ENCODE assay signal across 23 cellular contexts in the genomic region with DNA sequence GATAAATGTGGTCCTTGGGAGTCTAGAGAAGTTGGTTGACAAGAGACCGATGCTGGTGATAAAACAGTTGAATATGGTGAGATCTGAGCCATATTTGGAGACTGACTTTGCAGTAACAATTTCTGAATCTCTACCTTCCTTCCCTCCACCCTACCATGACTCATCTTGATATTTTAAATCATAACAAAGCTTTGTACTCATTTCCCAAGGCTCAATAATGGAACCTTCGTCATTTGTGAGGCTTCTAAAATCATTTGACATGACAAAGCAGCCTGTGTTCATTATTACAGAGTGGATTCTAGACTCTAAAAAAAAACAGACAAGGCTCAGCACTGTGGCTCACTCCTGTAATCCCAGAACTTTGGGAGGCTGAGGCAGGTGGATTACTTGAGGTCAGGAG. TPM values are rescaled to one million over a fixed set of nuclear protein-coding genes. Genes with fewer than 3 reads are reported as not detected.
A peak's percentile ranks its signal among the peaks of the same experiment; 100 is the strongest.
DNase-seq lines count a peak whose midpoint lies in the region; ATAC-seq and TF ChIP-seq lines count a peak whose summit lies in the region.
"Had no signal": no experiment of that assay in that cellular context is flagged by ENCODE, and none has a peak within 500 bp of the region (broad histone marks: within the 10 kb centered on the region; RNA-seq: fewer than 3 reads in every experiment).

No MANE protein-coding gene starts in this region.

- intact Hi-C loops in lower leg skin (cut with DNase I; ENCODE audit: low total_unique reads) (no loop called here), stomach (cut with DNase I; ENCODE audit: low total_unique reads) (no loop called here)

- TF ChIP-seq EP300 in stomach (IDR thresholded peaks at IDR 0.05), result no peak

- no peaks in the 10 kb centered on the region for H3K4me1 Mint-ChIP-seq in type B pancreatic cell (ENCODE audit: unreplicated experiment)
- H3K4me1 Mint-ChIP-seq: IgD-negative memory B cell had no signal

- H3K27ac ChIP-seq in foreskin keratinocyte (no peak overlapping the region), stomach (no peak overlapping the region)
- H3K27ac ChIP-seq: PC-9, SJCRH30 had no signal

- H3K27me3 Mint-ChIP-seq in type B pancreatic cell, result peaks cover 12% of the 10 kb centered on the region

- 79 to 84% methylated on average over 2 of the region's 2 CpGs for WGBS in lower leg skin, 2 donors
- WGBS in stomach, 5 donors, result 82 to 89% (median 85%) methylated on average over 2 of the region's 2 CpGs

- H3K4me1 ChIP-seq in foreskin keratinocyte, result no peaks in the 10 kb centered on the region
- H3K4me1 ChIP-seq in stomach, result no peaks in the 10 kb centered on the region
- H3K4me1 ChIP-seq: BE2C, SJCRH30 had no signal

- no peaks in the 10 kb centered on the region for H3K36me3 Mint-ChIP-seq in type B pancreatic cell
- H3K36me3 Mint-ChIP-seq: IgD-negative memory B cell had no signal

- H3K4me3 ChIP-seq in lower leg skin (ENCODE audit: low read depth, poor library complexity, severe bottlenecking) (no peak overlapping the region), stomach (no peak overlapping the region)
- H3K4me3 ChIP-seq: GM12878, PC-9, SJCRH30 had no signal

- peak; percentile 33 for DNase-seq in HCEC 1CT
- peak; percentile 88 for DNase-seq in SK-MEL-5 (ENCODE audit: low read depth, low spot score)
- peak; percentile 17 to 44 for DNase-seq in foreskin keratinocyte
- no peak for DNase-seq in lower leg skin (ENCODE audit: low spot score in 2 of 2)
- DNase-seq in type B pancreatic cell (ENCODE audit: extremely low spot score, unreplicated experiment), result no peak
- no peak for DNase-seq in MV-4-11 (lab: John Stamatoyannopoulos, UW)
- no peak for DNase-seq in stomach
- DNase-seq: BE2C; CD4-positive, alpha-beta T cell; GDM1; H9; Kasumi-1; NCI-H1417; NCI-H1930; NCI-H2171; NCI-H510A; NCI-H82; PC-9; SJCRH30 had no signal

- no peak overlapping the region for H3K4me3 Mint-ChIP-seq in type B pancreatic cell
- H3K4me3 Mint-ChIP-seq: CD4-positive, alpha-beta T cell; H9; IgD-negative memory B cell had no signal

- no peak for ATAC-seq in foreskin keratinocyte
- ATAC-seq: GM12878 had no signal

- H3K27me3 ChIP-seq in foreskin keratinocyte, result no peaks in the 10 kb centered on the region
- no peaks in the 10 kb centered on the region for H3K27me3 ChIP-seq in stomach
- H3K27me3 ChIP-seq: BE2C, SJCRH30 had no signal

- no peaks in the 10 kb centered on the region for H3K36me3 ChIP-seq in stomach
- H3K36me3 ChIP-seq: BE2C, SJCRH30 had no signal

- H3K9me3 ChIP-seq in stomach, result no peaks in the 10 kb centered on the region
- H3K9me3 ChIP-seq: BE2C, SJCRH30 had no signal

- TF ChIP-seq POLR2A in lower leg skin (IDR thresholded peaks at IDR 0.05), result no peak
- TF ChIP-seq POLR2A in stomach (IDR thresholded peaks at IDR 0.05), result no peak

- H3K27ac Mint-ChIP-seq in type B pancreatic cell, result no peak overlapping the region
- H3K27ac Mint-ChIP-seq: CD4-positive, alpha-beta T cell; H9; IgD-negative memory B cell had no signal

- no peak for TF ChIP-seq CTCF in foreskin keratinocyte (conservative IDR thresholded peaks at IDR 0.05)
- no peak for TF ChIP-seq CTCF in lower leg skin (IDR thresholded peaks at IDR 0.05)
- TF ChIP-seq CTCF in type B pancreatic cell (conservative IDR thresholded peaks at IDR 0.05), result no peak
- TF ChIP-seq CTCF in stomach (IDR thresholded peaks at IDR 0.05), result no peak

- peaks cover 4% of the 10 kb centered on the region for H3K9me3 Mint-ChIP-seq in type B pancreatic cell
- H3K9me3 Mint-ChIP-seq: CD4-positive, alpha-beta T cell had no signal

- in situ Hi-C loops in SK-MEL-5 (cut with HindIII; ENCODE audit: low pct_unique_long_range_greater_than_20kb, low sequenced_read_pairs), result no loop called here

RNA-seq across cellular contexts. Expression of a gene that starts 38.5 kb away (rescaled TPM):
- total RNA-seq in SK-MEL-5 (2014; rRNA removed; shearing (Covaris generic)), result 21.4 and 23.1 TPM in 2 replicates
- polyA plus RNA-seq in SK-MEL-5 (2015; cell fraction: cytosol; rRNA removed), result 20.7 and 30.7 TPM in 2 replicates
- 4.5 and 6.9 TPM in 2 replicates for polyA plus RNA-seq in SK-MEL-5 (2015; cell fraction: nucleus; rRNA removed)
- 23.4 and 27.5 TPM in 2 replicates for total RNA-seq in foreskin keratinocyte
- 29.9 and 34.2 TPM in 2 replicates for polyA plus RNA-seq in foreskin keratinocyte
- 10 to 100 TPM; 14.9 to 20.5 (median 16.2) TPM for total RNA-seq in lower leg skin
- total RNA-seq in type B pancreatic cell (ENCODE audit: low replicate concordance), result 20.2 and 23.1 TPM in 2 replicates
- 10 to 100 TPM in 3 of 5 donors, 1 to 10 TPM in 1, not detected in 1; 7.2 to 32.2 (median 12.5) TPM for total RNA-seq in stomach
- polyA plus RNA-seq in stomach, result 10 to 100 TPM; 21.3 to 29.5 (median 23.7) TPM

RNA-seq across cellular contexts. Expression of a gene that starts 54.0 kb away (rescaled TPM):
- total RNA-seq in SK-MEL-5 (2014; rRNA removed; shearing (Covaris generic)), result not detected in 2 replicates
- not detected in 2 replicates for polyA plus RNA-seq in SK-MEL-5 (2015; cell fraction: cytosol; rRNA removed)
- polyA plus RNA-seq in SK-MEL-5 (2015; cell fraction: nucleus; rRNA removed), result not detected in 2 replicates
- not detected in 2 replicates for total RNA-seq in foreskin keratinocyte
- polyA plus RNA-seq in foreskin keratinocyte, result not detected in 2 replicates
- not detected for total RNA-seq in lower leg skin
- total RNA-seq in type B pancreatic cell (ENCODE audit: low replicate concordance), result not detected in 2 replicates
- total RNA-seq in stomach, result not detected
- polyA plus RNA-seq in stomach, result not detected
- total RNA-seq: CD4-positive, alpha-beta T cell; GM12878; H9; HT-29; PC-9; SJCRH30 had no signal
- polyA plus RNA-seq: AG04450, GM12878, IgD-negative memory B cell had no signal

Comparison
In these comparisons a context has a peak if more than half of its experiments do, and no peak if none do; other contexts are left out.
1. DNase-seq: peak in HCEC 1CT (single experiment), SK-MEL-5 (single experiment) and foreskin keratinocyte (2 of 2); none in lower leg skin (0 of 2), type B pancreatic cell (single experiment), MV-4-11 (single experiment) and stomach (single experiment).